In the genomic region with DNA sequence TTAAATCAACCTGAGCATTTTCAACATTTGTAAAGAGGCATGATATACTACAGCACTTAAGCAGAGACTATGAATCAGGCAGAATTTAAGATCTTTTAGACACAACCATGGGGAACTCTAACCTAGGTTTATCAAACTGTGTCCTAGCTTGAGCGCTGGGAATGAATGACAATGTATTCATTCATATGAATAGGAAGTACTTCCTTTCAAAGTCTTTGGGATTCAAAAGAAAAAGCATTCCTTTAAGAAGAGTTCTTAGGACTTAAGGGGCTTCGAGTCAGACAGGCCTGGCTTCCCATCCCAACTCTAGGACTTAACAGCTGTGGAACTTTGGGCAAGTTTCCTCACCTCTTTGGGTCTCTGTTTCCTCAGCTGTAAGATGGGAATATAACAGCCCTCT, we compare ENCODE assay signal across 33 cellular contexts.
"Had no signal": no experiment of that assay in that cellular context is flagged by ENCODE, and none has a peak within 500 bp of the region (broad histone marks: within the 10 kb centered on the region; RNA-seq: fewer than 3 reads in every experiment).

No MANE protein-coding gene starts in this region.

- H3K27ac ChIP-seq: epithelial cell of prostate, esophagus squamous epithelium, left ventricle myocardium inferior, right atrium auricular region, stomach, thyroid gland, upper lobe of left lung, vagina, VCaP had no signal

- H3K9me3 ChIP-seq: right atrium auricular region, thyroid gland, vagina had no signal

- FAIRE-seq: frontal cortex, TTC549 had no signal

- H3K4me1 ChIP-seq: left ventricle myocardium inferior, right atrium auricular region, stomach, thyroid gland, upper lobe of left lung, vagina had no signal

- DNase-seq: activated CD4-positive, alpha-beta memory T cell treated with anti-CD3 and anti-CD28 coated beads, Interleukin-2, amount 10 ng/mL, durations not matched to agents 7 days and 5 days; activated CD4-positive, alpha-beta T cell treated with anti-CD3 and anti-CD28 coated beads for 1 hour; activated CD4-positive, alpha-beta T cell treated with anti-CD3 and anti-CD28 coated beads, Interleukin-2, amount 10 ng/mL, durations not matched to agents 7 days and 5 days; activated CD8-positive, alpha-beta memory T cell treated with anti-CD3 and anti-CD28 coated beads, Interleukin-2, amount 50 U/mL, for 48 hours; activated gamma-delta T cell treated with Interleukin-2 at 50 U/mL for 16 hours; activated naive CD4-positive, alpha-beta T cell treated with anti-CD3 and anti-CD28 coated beads, Interleukin-2, amount 50 U/mL, for 16 hours; activated T-cell treated with anti-CD3 and anti-CD28 coated beads, Interleukin-2, amount 50 U/mL, for 24 hours; amniotic stem cell; caudate nucleus; dermis blood vessel endothelial cell; effector CD4-positive, alpha-beta T cell; esophagus squamous epithelium; islet precursor cell; left ventricle myocardium inferior; mesendoderm; natural killer cell; stimulated activated CD4-positive, alpha-beta T cell treated with anti-CD3 and anti-CD28 coated beads, Interleukin-1b, Interleukin-23, amount 100 ng/mL, for 48 hours; stimulated activated CD4-positive, alpha-beta T cell treated with anti-CD3 and anti-CD28 coated beads, Interleukin-4, amount 100 ng/mL, for 4 hours; stimulated activated CD8-positive, alpha-beta memory T cell treated with anti-CD3 and anti-CD28 coated beads, Interleukin-4, amount 100 ng/mL, for 48 hours; stomach; T-helper 9 cell; thyroid gland; upper lobe of left lung had no signal

- H3K36me3 ChIP-seq: esophagus squamous epithelium, left ventricle myocardium inferior, right atrium auricular region, stomach, thyroid gland, upper lobe of left lung, vagina had no signal

- ATAC-seq: activated T-helper 17 cell treated with anti-CD3 and anti-CD28 coated beads, Interleukin-2, amount 50 U/mL, for 72 hours; natural killer cell; stimulated activated memory B cell treated with anti-CD40 and anti-IgM and Interleukin-4, amounts not matched to agents 10 μg/mL and 1 μg/mL and 100 μg/mL, for 72 hours had no signal

- H3K4me2 ChIP-seq: smooth muscle cell had no signal

- H3K4me3 ChIP-seq: esophagus squamous epithelium, left ventricle myocardium inferior, lung, right atrium auricular region, smooth muscle cell, stomach, thyroid gland, upper lobe of left lung, vagina had no signal

- H3K27me3 ChIP-seq: esophagus squamous epithelium, right atrium auricular region, stomach, thyroid gland, upper lobe of left lung, vagina had no signal
